In genomic region chr13:42214445-42214844, GRCh38 we compare ENCODE assay signal across 14 cellular contexts. TPM values are rescaled to one million over a fixed set of nuclear protein-coding genes. Genes with fewer than 3 reads are reported as not detected.
DNase-seq lines count a peak whose midpoint lies in the region; TF ChIP-seq lines count a peak whose summit lies in the region.
"Had no signal": no experiment of that assay in that cellular context is flagged by ENCODE, and none has a peak within 500 bp of the region (broad histone marks: within the 10 kb centered on the region; RNA-seq: fewer than 3 reads in every experiment).

No MANE protein-coding gene starts in this region.

- TF ChIP-seq CTCF in HEK293 (tag by site-specific recombination; IDR thresholded peaks at IDR 0.05) (no peak), RWPE1 (conservative IDR thresholded peaks at IDR 0.05; ENCODE audit: low read depth) (no peak), chondrocyte (IDR thresholded peaks at IDR 0.05) (no peak), nephron progenitor cell (IDR thresholded peaks at IDR 0.05) (no peak)

- H3K4me3 Mint-ChIP-seq in chondrocyte (ENCODE audit: unreplicated experiment), result no peak overlapping the region
- H3K4me3 Mint-ChIP-seq in nephron progenitor cell, result no peak overlapping the region
- H3K4me3 Mint-ChIP-seq in T-helper 2 cell treated with Interferon-gamma antibody and Interleukin-4, amounts not matched to agents 5 μg/mL and 100 μg/mL, for 36 hours, result no peak overlapping the region
- H3K4me3 Mint-ChIP-seq: CD8-positive, alpha-beta memory T cell had no signal

- POLR2A ChIA-PET in HEK293 (lab: Yijun Ruan, JAX) (no interaction called here), RWPE1 (lab: Yijun Ruan, JAX; ENCODE audit: low non-redundant PET) (no interaction called here)

- H3K4me1 Mint-ChIP-seq in chondrocyte (ENCODE audit: low read depth) (peaks cover 14% of the 10 kb centered on the region), nephron progenitor cell (peaks cover 4% of the 10 kb centered on the region)
- H3K4me1 Mint-ChIP-seq in T-helper 2 cell treated with Interferon-gamma antibody and Interleukin-4, amounts not matched to agents 5 μg/mL and 100 μg/mL, for 36 hours (ENCODE audit: low read depth), result no peaks in the 10 kb centered on the region
- H3K4me1 Mint-ChIP-seq: CD8-positive, alpha-beta memory T cell had no signal

- H3K36me3 ChIP-seq in HEK293 (ENCODE audit: control insufficient read depth in 2 of 2, insufficient read depth in 1 of 2, low read length in 2 of 2), result peaks cover 4 to 10% of the 10 kb centered on the region in 2 experiments

- H3K27me3 Mint-ChIP-seq in chondrocyte (ENCODE audit: low read depth) (no peaks in the 10 kb centered on the region), nephron progenitor cell (ENCODE audit: low read depth, poor library complexity) (no peaks in the 10 kb centered on the region)
- no peaks in the 10 kb centered on the region for H3K27me3 Mint-ChIP-seq in T-helper 2 cell treated with Interferon-gamma antibody and Interleukin-4, amounts not matched to agents 5 μg/mL and 100 μg/mL, for 36 hours (ENCODE audit: low read depth)
- H3K27me3 Mint-ChIP-seq: CD8-positive, alpha-beta memory T cell had no signal

- H3K27ac Mint-ChIP-seq in chondrocyte (ENCODE audit: unreplicated experiment) (peak overlapping the region; percentile 3), nephron progenitor cell (peak overlapping the region; percentile 2)
- H3K27ac Mint-ChIP-seq in T-helper 2 cell treated with Interferon-gamma antibody and Interleukin-4, amounts not matched to agents 5 μg/mL and 100 μg/mL, for 36 hours, result no peak overlapping the region

- H3K4me3 ChIP-seq in HEK293 (ENCODE audit: low read depth, low read length), result no peak overlapping the region
- H3K4me3 ChIP-seq: BLaER1, GM23248 had no signal

- H3K9me3 Mint-ChIP-seq in chondrocyte (ENCODE audit: low read depth), result no peaks in the 10 kb centered on the region
- no peaks in the 10 kb centered on the region for H3K9me3 Mint-ChIP-seq in nephron progenitor cell
- no peaks in the 10 kb centered on the region for H3K9me3 Mint-ChIP-seq in T-helper 2 cell treated with Interferon-gamma antibody and Interleukin-4, amounts not matched to agents 5 μg/mL and 100 μg/mL, for 36 hours
- H3K9me3 Mint-ChIP-seq: CD8-positive, alpha-beta memory T cell had no signal

- DNase-seq in RWPE1 (ENCODE audit: low spot score), result peak; percentile 9
- DNase-seq in chondrocyte (ENCODE audit: low spot score), result no peak
- DNase-seq in nephron progenitor cell, result no peak
- DNase-seq in kidney glomerular epithelial cell (lab: John Stamatoyannopoulos, UW), result no peak
- no peak for DNase-seq in NCI-H2081 treated with DMSO at 0.1 percent for 48 hours (lab: John Stamatoyannopoulos, UW)
- no peak for DNase-seq in T-helper 2 cell treated with Interferon-gamma antibody and Interleukin-4, amounts not matched to agents 5 μg/mL and 100 μg/mL, for 36 hours (ENCODE audit: low spot score)
- DNase-seq: AML-193; Caco-2; CD8-positive, alpha-beta memory T cell; DMS53; GM23248; IMR-90 had no signal

- H3K9me3 ChIP-seq in HEK293 (ENCODE audit: control insufficient read depth, insufficient read depth, low read depth, low read length), result no peaks in the 10 kb centered on the region
- H3K9me3 ChIP-seq: BLaER1, Caco-2 had no signal

- H3K27ac ChIP-seq in HEK293 (ENCODE audit: extremely low read depth, low read depth, low read length) (no peak overlapping the region), RWPE1 (no peak overlapping the region)
- H3K27ac ChIP-seq: BLaER1, GM23248 had no signal

- CTCF ChIA-PET in HEK293 (lab: Yijun Ruan, JAX) (no interaction called here), RWPE1 (lab: Yijun Ruan, JAX) (no interaction called here)

- H3K36me3 Mint-ChIP-seq in chondrocyte (ENCODE audit: low read depth) (peaks cover 23% of the 10 kb centered on the region), nephron progenitor cell (ENCODE audit: low read depth) (peaks cover 36% of the 10 kb centered on the region)
- H3K36me3 Mint-ChIP-seq in T-helper 2 cell treated with Interferon-gamma antibody and Interleukin-4, amounts not matched to agents 5 μg/mL and 100 μg/mL, for 36 hours (ENCODE audit: low read depth), result peaks cover 24% of the 10 kb centered on the region

- H3K4me1 ChIP-seq in HEK293 (ENCODE audit: control insufficient read depth, insufficient read depth, low read length), result no peaks in the 10 kb centered on the region
- H3K4me1 ChIP-seq: BLaER1, Caco-2 had no signal

TF ChIP-seq in HEK293, 187 proteins besides CTCF, POLR2A, EP300 and RAD21:
- TF ChIP-seq ZIC2 (tag by site-specific recombination; IDR thresholded peaks at IDR 0.05), result no peak
- no peak for TF ChIP-seq GLIS2 (tag by site-specific recombination; IDR thresholded peaks at IDR 0.05)
- TF ChIP-seq ZBTB1 (tag by site-specific recombination; IDR thresholded peaks at IDR 0.05), result no peak
- TF ChIP-seq PRDM1 (tag by site-specific recombination; IDR thresholded peaks at IDR 0.05), result peak; percentile 66

RNA-seq across cellular contexts. Expression of gene AKAP11, which starts 57.5 kb away (rescaled TPM):
- 34.3 to 38.3 TPM (median 34.9 TPM) in 3 replicates for total RNA-seq in chondrocyte
